In the genomic region with DNA sequence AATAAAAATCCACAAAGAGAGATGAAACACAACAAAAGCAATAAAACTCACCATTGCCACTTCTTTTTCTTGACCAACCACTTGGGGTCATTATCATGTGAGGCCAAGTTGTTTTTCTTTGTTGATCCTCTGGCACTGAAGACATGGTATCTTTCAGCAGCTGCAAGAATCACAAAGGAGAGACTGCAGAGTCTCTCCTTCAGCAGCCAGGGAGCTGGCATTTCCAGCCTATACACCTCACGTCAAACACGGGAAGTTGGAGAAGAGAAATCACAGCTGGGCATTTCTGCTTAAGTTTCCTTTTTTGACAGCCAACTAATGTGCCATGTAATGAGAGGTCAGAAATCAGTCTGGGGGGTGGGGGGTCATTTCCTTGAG, we compare ENCODE assay signal across 19 cellular contexts.
"Had no signal": no experiment of that assay in that cellular context is flagged by ENCODE, and none has a peak within 500 bp of the region (broad histone marks: within the 10 kb centered on the region; RNA-seq: fewer than 3 reads in every experiment).

No MANE protein-coding gene starts in this region.

- H3K27ac ChIP-seq: gastrocnemius medialis, sigmoid colon, spleen, thoracic aorta, upper lobe of left lung had no signal

- H3K4me3 ChIP-seq: gastrocnemius medialis, mucosa of descending colon, sigmoid colon, spleen, thoracic aorta, upper lobe of left lung had no signal

- H3K9me3 ChIP-seq: gastrocnemius medialis, mucosa of descending colon, sigmoid colon, spleen, thoracic aorta, upper lobe of left lung had no signal

- H3K36me3 ChIP-seq: gastrocnemius medialis, sigmoid colon, spleen, thoracic aorta, upper lobe of left lung had no signal

- H3K27me3 ChIP-seq: gastrocnemius medialis, sigmoid colon, spleen, upper lobe of left lung had no signal

- DNase-seq: activated CD4-positive, alpha-beta memory T cell treated with anti-CD3 and anti-CD28 coated beads, Interleukin-2, amount 10 ng/mL, durations not matched to agents 7 days and 5 days; activated CD4-positive, alpha-beta T cell treated with anti-CD3 and anti-CD28 coated beads for 48 hours; activated CD4-positive, CD25-positive, alpha-beta regulatory T cell; activated CD8-positive, alpha-beta memory T cell treated with anti-CD3 and anti-CD28 coated beads, Interleukin-2, amount 10 ng/mL, durations not matched to agents 7 days and 5 days; activated naive CD4-positive, alpha-beta T cell; activated naive CD8-positive, alpha-beta T cell treated with anti-CD3 and anti-CD28 coated beads, Interleukin-2, amount 10 ng/mL, durations not matched to agents 7 days and 5 days; amygdala; gastrocnemius medialis; head of caudate nucleus; kidney glomerular epithelial cell; left ventricle myocardium superior; mucosa of descending colon; naive thymus-derived CD8-positive, alpha-beta T cell; sigmoid colon; spleen; stimulated activated naive B cell treated with anti-CD40 and anti-IgM and Interleukin-4, amounts not matched to agents 10 μg/mL and 1 μg/mL and 100 μg/mL, for 72 hours; T-helper 9 cell had no signal

- H3K4me1 ChIP-seq: gastrocnemius medialis, sigmoid colon, spleen, upper lobe of left lung had no signal
